ENCODE assay signal across 21 cellular contexts in the genomic region with DNA sequence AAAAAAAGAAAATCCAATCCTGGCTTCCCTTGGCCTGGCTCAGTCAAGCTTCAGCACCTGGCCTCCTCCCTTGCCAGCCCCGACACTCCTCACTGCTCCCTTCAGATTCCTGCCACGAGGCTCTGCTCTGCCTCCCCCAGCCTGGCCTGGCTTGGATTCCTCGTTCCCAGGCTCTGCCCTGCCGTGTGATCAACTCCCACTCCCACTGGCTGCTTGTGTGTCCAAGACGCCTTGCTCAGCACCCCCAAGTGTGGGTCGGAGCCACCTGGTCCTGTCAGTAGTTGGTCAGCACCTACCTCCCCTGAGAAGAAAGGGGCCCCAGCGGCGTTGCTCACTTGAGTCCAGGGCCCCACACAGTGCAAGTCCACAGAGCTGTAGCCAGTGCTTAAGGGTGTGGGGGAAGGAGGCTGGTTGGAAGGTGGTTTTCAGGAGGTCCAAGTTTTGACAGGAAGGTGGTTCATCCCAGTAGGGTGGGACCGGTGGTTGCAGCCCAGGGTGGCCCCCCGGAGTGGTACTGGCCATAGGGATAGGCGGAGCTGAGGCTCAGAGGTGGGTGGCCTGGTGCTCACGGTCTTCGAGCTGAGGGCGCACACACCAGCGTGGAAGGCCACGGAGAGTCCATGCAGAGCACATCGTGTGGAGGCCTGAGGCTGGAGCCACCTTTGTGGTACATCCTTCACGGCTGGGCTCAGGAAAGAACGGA. TPM values are rescaled to one million over a fixed set of nuclear protein-coding genes. Genes with fewer than 3 reads are reported as not detected.
DNase-seq lines count a peak whose midpoint lies in the region; ATAC-seq, FAIRE-seq and TF ChIP-seq lines count a peak whose summit lies in the region.
"Had no signal": no experiment of that assay in that cellular context is flagged by ENCODE, and none has a peak within 500 bp of the region (broad histone marks: within the 10 kb centered on the region; RNA-seq: fewer than 3 reads in every experiment).

No MANE protein-coding gene starts in this region.

- no peak overlapping the region for H3K9ac ChIP-seq in stomach smooth muscle (ENCODE audit: low read length in 2 of 2)
- H3K9ac ChIP-seq: SK-N-SH had no signal

- TF ChIP-seq POLR2A in GM12892 (IDR thresholded peaks at IDR 0.05; ENCODE audit: low read depth, low read length): no peak
- TF ChIP-seq POLR2A in body of pancreas (IDR thresholded peaks at IDR 0.05): no peak

- TF ChIP-seq CTCF in body of pancreas (IDR thresholded peaks at IDR 0.05): no peak

- peaks cover 50 to 73% of the 10 kb centered on the region in 2 donors for H3K36me3 ChIP-seq in stomach smooth muscle (ENCODE audit: control insufficient read depth in 2 of 2, insufficient read depth in 2 of 2, low read length in 2 of 2)
- H3K36me3 ChIP-seq in body of pancreas (replicated peaks in 1 of 2; ENCODE audit: insufficient read depth in 1 of 2, low read depth in 2 of 2): peaks cover 0 to 15% of the 10 kb centered on the region in 2 donors

- H3K4me1 ChIP-seq in stomach smooth muscle (ENCODE audit: control insufficient read depth, insufficient read depth, low read length): peaks cover 47% of the 10 kb centered on the region
- peaks cover 30% of the 10 kb centered on the region for H3K4me1 ChIP-seq in body of pancreas

- no peaks in the 10 kb centered on the region for H3K9me3 ChIP-seq in stomach smooth muscle (ENCODE audit: control insufficient read depth in 2 of 2, low read length in 2 of 2)
- no peaks in the 10 kb centered on the region for H3K9me3 ChIP-seq in body of pancreas
- H3K9me3 ChIP-seq: SK-N-SH, thoracic aorta had no signal

- no peak for FAIRE-seq in GM12892 (lab: Jason Lieb, UNC)
- FAIRE-seq: G401.6 had no signal

- peaks cover 99% of the 10 kb centered on the region for H3K36me3 Mint-ChIP-seq in activated T-helper 17 cell treated with anti-CD3 and anti-CD28 coated beads, Interleukin-2, amount 50 U/mL, for 72 hours (ENCODE audit: low read depth)

- intact Hi-C loops in Right ventricle myocardium superior (cut with DNase I) (loop anchor here (10.0 kb wide), 1 partner anchor 127 kb away; no protein-coding TSS in a partner anchor), cardiac septum (cut with DNase I) (loop anchor here (5.0 kb wide), 1 partner anchor 105 kb away; no protein-coding TSS in a partner anchor), body of pancreas (cut with DNase I) (loop anchor here (10.0 kb wide), 1 partner anchor 167 kb away; no protein-coding TSS in a partner anchor)

- H3K9me3 Mint-ChIP-seq in activated T-helper 17 cell treated with anti-CD3 and anti-CD28 coated beads, Interleukin-2, amount 50 U/mL, for 72 hours: no peaks in the 10 kb centered on the region
- H3K9me3 Mint-ChIP-seq: CD14-positive monocyte; effector memory CD8-positive, alpha-beta T cell; mesothelial cell of epicardium had no signal

- peak overlapping the region; percentile 76 for H3K27ac Mint-ChIP-seq in activated T-helper 17 cell treated with anti-CD3 and anti-CD28 coated beads, Interleukin-2, amount 50 U/mL, for 72 hours
- H3K27ac Mint-ChIP-seq: mesothelial cell of epicardium had no signal

- DNase-seq in Right ventricle myocardium superior (peak; percentile 44), cardiac septum (ENCODE audit: low spot score) (no peak), left kidney (ENCODE audit: low read depth, low spot score) (peak; percentile 73), GM12892 (ENCODE audit: insufficient read length) (no peak), DMS53 (lab: John Stamatoyannopoulos, UW) (no peak), body of pancreas (no peak)
- DNase-seq: activated effector memory CD4-positive, alpha-beta T cell treated with anti-CD3 and anti-CD28 coated beads, Interleukin-2, amount 50 U/mL, for 16 hours; effector memory CD8-positive, alpha-beta T cell; left colon; NCI-H1436 treated with DMSO at 0.1 percent for 48 hours; NCI-H2171 treated with DMSO at 0.1 percent for 48 hours; NCI-H526; SK-N-SH; stimulated activated CD4-positive, alpha-beta T cell treated with anti-CD3 and anti-CD28 coated beads, Interleukin-4, amount 100 ng/mL, for 4 hours had no signal

- H3K4me1 Mint-ChIP-seq in activated T-helper 17 cell treated with anti-CD3 and anti-CD28 coated beads, Interleukin-2, amount 50 U/mL, for 72 hours: peaks cover 9% of the 10 kb centered on the region
- H3K4me1 Mint-ChIP-seq: mesothelial cell of epicardium had no signal

- H3K27me3 Mint-ChIP-seq in activated T-helper 17 cell treated with anti-CD3 and anti-CD28 coated beads, Interleukin-2, amount 50 U/mL, for 72 hours: no peaks in the 10 kb centered on the region
- H3K27me3 Mint-ChIP-seq: effector memory CD8-positive, alpha-beta T cell had no signal

- no peaks in the 10 kb centered on the region for H3K27me3 ChIP-seq in stomach smooth muscle (ENCODE audit: control insufficient read depth in 1 of 2, insufficient read depth in 2 of 2, low read length in 2 of 2)
- H3K27me3 ChIP-seq in body of pancreas: no peaks in the 10 kb centered on the region

- 90 to 95% methylated on average over 19 of the region's 19 CpGs for whole genome bisulfite sequencing in body of pancreas, 2 donors

- ATAC-seq in Right ventricle myocardium superior (ENCODE audit: poor library complexity) (no peak), body of pancreas (no peak)
- no peak for ATAC-seq in activated T-helper 17 cell treated with anti-CD3 and anti-CD28 coated beads, Interleukin-2, amount 50 U/mL, for 72 hours (replicated peaks)
- ATAC-seq: effector memory CD8-positive, alpha-beta T cell; left colon had no signal

- H3K27ac ChIP-seq in stomach smooth muscle (ENCODE audit: low read length) (peak overlapping the region; percentile 31), body of pancreas (no peak overlapping the region)
- H3K27ac ChIP-seq: HL-60 had no signal

- H3K4me3 ChIP-seq in stomach smooth muscle (ENCODE audit: low read length in 2 of 2) (no peak overlapping the region), body of pancreas (no peak overlapping the region)
- H3K4me3 ChIP-seq: thoracic aorta had no signal

- no peak overlapping the region for H3K4me3 Mint-ChIP-seq in activated T-helper 17 cell treated with anti-CD3 and anti-CD28 coated beads, Interleukin-2, amount 50 U/mL, for 72 hours
- H3K4me3 Mint-ChIP-seq: CD14-positive monocyte; effector memory CD8-positive, alpha-beta T cell; mesothelial cell of epicardium had no signal

RNA-seq across cellular contexts. Expression of gene JADE2, which starts 46.4 kb away (rescaled TPM):
- total RNA-seq in Right ventricle myocardium superior (25.9 TPM), cardiac septum (25.7 TPM), body of pancreas (10 to 100 TPM; 28.0 to 41.0 TPM)
- total RNA-seq in activated T-helper 17 cell treated with anti-CD3 and anti-CD28 coated beads, Interleukin-2, amount 50 U/mL, for 72 hours: 10 to 100 TPM; 75.3 to 93.3 TPM
- 18.1 TPM for polyA plus RNA-seq in GM12892 (2012; ENCODE audit: missing spikeins)

Comparison
In these comparisons a context has a peak if more than half of its experiments do, and no peak if none do; other contexts are left out.
1. DNase-seq: peak in Right ventricle myocardium superior (single experiment) and left kidney (single experiment); none in cardiac septum (single experiment), GM12892 (single experiment), DMS53 (single experiment) and body of pancreas (0 of 4).